ENCODE assay signal across 1 cellular context in the genomic region with DNA sequence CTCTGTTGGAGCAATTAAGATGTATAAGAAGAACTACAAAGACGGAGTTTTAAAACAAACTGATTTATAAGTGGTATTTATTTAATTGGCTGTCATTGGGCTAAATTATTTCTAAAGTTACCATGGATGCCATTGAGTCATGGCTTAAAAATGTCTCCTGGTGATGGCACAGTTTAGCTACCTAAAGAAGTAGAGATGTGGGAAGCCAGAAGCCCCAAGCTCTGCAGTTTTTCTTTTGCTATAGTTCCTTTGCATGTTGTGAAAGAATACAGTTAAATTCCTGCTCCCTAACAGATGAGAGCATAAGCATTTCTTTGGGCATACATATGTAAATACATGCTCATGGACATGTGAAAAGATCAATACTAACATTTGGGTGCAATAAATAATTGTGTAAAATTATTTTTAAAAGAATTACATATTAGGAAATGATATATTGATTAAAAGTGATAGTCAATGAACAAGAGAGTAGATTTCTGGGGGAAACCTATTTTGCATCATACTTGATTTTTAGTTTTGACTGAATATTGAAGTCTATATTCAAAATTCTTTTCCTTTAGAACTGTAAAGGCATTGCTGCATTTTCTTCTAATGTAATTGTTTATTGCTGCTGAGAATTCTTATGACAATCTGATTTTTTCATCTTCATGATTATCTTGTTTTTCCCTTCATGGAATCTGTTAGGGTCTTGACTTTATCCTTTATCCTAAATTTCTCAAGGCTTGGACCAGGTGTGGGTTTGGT.
TF ChIP-seq lines count a peak whose summit lies in the region.

No MANE protein-coding gene starts in this region.

TF ChIP-seq in WTC11, 78 proteins besides CTCF, POLR2A, EP300 and RAD21 (continued from another document):
- TF ChIP-seq, protein P1, sequence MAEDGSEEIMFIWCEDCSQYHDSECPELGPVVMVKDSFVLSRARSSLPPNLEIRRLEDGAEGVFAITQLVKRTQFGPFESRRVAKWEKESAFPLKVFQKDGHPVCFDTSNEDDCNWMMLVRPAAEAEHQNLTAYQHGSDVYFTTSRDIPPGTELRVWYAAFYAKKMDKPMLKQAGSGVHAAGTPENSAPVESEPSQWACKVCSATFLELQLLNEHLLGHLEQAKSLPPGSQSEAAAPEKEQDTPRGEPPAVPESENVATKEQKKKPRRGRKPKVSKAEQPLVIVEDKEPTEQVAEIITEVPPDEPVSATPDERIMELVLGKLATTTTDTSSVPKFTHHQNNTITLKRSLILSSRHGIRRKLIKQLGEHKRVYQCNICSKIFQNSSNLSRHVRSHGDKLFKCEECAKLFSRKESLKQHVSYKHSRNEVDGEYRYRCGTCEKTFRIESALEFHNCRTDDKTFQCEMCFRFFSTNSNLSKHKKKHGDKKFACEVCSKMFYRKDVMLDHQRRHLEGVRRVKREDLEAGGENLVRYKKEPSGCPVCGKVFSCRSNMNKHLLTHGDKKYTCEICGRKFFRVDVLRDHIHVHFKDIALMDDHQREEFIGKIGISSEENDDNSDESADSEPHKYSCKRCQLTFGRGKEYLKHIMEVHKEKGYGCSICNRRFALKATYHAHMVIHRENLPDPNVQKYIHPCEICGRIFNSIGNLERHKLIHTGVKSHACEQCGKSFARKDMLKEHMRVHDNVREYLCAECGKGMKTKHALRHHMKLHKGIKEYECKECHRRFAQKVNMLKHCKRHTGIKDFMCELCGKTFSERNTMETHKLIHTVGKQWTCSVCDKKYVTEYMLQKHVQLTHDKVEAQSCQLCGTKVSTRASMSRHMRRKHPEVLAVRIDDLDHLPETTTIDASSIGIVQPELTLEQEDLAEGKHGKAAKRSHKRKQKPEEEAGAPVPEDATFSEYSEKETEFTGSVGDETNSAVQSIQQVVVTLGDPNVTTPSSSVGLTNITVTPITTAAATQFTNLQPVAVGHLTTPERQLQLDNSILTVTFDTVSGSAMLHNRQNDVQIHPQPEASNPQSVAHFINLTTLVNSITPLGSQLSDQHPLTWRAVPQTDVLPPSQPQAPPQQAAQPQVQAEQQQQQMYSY (CRISPR knock-in tag; IDR thresholded peaks at IDR 0.05): no peak
- no peak for TF ChIP-seq SMAD4 (CRISPR knock-in tag; IDR thresholded peaks at IDR 0.05)
- TF ChIP-seq, protein P2, sequence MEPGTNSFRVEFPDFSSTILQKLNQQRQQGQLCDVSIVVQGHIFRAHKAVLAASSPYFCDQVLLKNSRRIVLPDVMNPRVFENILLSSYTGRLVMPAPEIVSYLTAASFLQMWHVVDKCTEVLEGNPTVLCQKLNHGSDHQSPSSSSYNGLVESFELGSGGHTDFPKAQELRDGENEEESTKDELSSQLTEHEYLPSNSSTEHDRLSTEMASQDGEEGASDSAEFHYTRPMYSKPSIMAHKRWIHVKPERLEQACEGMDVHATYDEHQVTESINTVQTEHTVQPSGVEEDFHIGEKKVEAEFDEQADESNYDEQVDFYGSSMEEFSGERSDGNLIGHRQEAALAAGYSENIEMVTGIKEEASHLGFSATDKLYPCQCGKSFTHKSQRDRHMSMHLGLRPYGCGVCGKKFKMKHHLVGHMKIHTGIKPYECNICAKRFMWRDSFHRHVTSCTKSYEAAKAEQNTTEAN (CRISPR knock-in tag; IDR thresholded peaks at IDR 0.05): no peak
TF ChIP-seq in WTC11: peak in this region for 0.
